Comparison of ENCODE assay signal across 1 cellular context in genomic region chr2:218568190-218569037, GRCh38.
TF ChIP-seq lines count a peak whose summit lies in the region.

A gene with protein sequence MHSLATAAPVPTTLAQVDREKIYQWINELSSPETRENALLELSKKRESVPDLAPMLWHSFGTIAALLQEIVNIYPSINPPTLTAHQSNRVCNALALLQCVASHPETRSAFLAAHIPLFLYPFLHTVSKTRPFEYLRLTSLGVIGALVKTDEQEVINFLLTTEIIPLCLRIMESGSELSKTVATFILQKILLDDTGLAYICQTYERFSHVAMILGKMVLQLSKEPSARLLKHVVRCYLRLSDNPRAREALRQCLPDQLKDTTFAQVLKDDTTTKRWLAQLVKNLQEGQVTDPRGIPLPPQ (plus strand): TSS chr2:218568839. CDS start chr2:218568955, 116 bp downstream.
A gene with protein sequence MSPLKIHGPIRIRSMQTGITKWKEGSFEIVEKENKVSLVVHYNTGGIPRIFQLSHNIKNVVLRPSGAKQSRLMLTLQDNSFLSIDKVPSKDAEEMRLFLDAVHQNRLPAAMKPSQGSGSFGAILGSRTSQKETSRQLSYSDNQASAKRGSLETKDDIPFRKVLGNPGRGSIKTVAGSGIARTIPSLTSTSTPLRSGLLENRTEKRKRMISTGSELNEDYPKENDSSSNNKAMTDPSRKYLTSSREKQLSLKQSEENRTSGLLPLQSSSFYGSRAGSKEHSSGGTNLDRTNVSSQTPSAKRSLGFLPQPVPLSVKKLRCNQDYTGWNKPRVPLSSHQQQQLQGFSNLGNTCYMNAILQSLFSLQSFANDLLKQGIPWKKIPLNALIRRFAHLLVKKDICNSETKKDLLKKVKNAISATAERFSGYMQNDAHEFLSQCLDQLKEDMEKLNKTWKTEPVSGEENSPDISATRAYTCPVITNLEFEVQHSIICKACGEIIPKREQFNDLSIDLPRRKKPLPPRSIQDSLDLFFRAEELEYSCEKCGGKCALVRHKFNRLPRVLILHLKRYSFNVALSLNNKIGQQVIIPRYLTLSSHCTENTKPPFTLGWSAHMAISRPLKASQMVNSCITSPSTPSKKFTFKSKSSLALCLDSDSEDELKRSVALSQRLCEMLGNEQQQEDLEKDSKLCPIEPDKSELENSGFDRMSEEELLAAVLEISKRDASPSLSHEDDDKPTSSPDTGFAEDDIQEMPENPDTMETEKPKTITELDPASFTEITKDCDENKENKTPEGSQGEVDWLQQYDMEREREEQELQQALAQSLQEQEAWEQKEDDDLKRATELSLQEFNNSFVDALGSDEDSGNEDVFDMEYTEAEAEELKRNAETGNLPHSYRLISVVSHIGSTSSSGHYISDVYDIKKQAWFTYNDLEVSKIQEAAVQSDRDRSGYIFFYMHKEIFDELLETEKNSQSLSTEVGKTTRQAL (minus strand): TSS chr2:218568351. CDS start chr2:218558653, 9,698 bp downstream.

TF ChIP-seq in K562, 482 proteins besides CTCF, POLR2A, EP300 and RAD21 (continued from another document and continues in another):
- TF ChIP-seq, protein P1, sequence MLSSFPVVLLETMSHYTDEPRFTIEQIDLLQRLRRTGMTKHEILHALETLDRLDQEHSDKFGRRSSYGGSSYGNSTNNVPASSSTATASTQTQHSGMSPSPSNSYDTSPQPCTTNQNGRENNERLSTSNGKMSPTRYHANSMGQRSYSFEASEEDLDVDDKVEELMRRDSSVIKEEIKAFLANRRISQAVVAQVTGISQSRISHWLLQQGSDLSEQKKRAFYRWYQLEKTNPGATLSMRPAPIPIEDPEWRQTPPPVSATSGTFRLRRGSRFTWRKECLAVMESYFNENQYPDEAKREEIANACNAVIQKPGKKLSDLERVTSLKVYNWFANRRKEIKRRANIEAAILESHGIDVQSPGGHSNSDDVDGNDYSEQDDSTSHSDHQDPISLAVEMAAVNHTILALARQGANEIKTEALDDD (IDR thresholded peaks at IDR 0.05) = no peak
- TF ChIP-seq HDAC2 (IDR thresholded peaks at IDR 0.05) (no peak), TGIF2 (CRISPR knock-in tag; IDR thresholded peaks at IDR 0.05) (peak; percentile 16; the same call in 1 of the 2 replicates), HMGN3 (IDR thresholded peaks at IDR 0.05; ENCODE audit: borderline replicate concordance, extremely low read depth, insufficient read length, low read depth, low read length) (peak; percentile 24), CHD2 (IDR thresholded peaks at IDR 0.05; ENCODE audit: low read depth, low read length) (no peak; the same call in 1 of the 2 replicates), CXXC5 (CRISPR knock-in tag; IDR thresholded peaks at IDR 0.05) (peak; percentile 99), TOE1 (IDR thresholded peaks at IDR 0.05; ENCODE audit: borderline replicate concordance) (no peak; the same call in 1 of the 2 replicates), TOE1 (CRISPR knock-in tag; IDR thresholded peaks at IDR 0.05; ENCODE audit: borderline replicate concordance, low read depth) (no peak), E2F6 (IDR thresholded peaks at IDR 0.05; ENCODE audit: borderline replicate concordance in 1 of 2, extremely low read depth in 1 of 2, insufficient read depth in 1 of 2, insufficient read length in 1 of 2, low read depth in 1 of 2, low read length in 1 of 2, poor library complexity in 1 of 2, severe bottlenecking in 1 of 2) (peak; percentile 99), ZNF197 (CRISPR knock-in tag; IDR thresholded peaks at IDR 0.05; ENCODE audit: low read depth) (no peak), CHCHD3 (CRISPR knock-in tag; IDR thresholded peaks at IDR 0.05) (no peak), ZNF140 (CRISPR knock-in tag; IDR thresholded peaks at IDR 0.05) (no peak), MAFG (tag; conservative IDR thresholded peaks at IDR 0.05) (no peak), ZNF23 (CRISPR knock-in tag; IDR thresholded peaks at IDR 0.05) (no peak), ZNF551 (CRISPR knock-in tag; IDR thresholded peaks at IDR 0.05) (no peak), JUNB (CRISPR knock-in tag; conservative IDR thresholded peaks at IDR 0.05) (no peak), SUPT5H (IDR thresholded peaks at IDR 0.05) (peak; percentile 70), ZNF707 (CRISPR knock-in tag; conservative IDR thresholded peaks at IDR 0.05) (no peak), TCF7 (IDR thresholded peaks at IDR 0.05; ENCODE audit: borderline replicate concordance) (no peak), ZFP30 (CRISPR knock-in tag; IDR thresholded peaks at IDR 0.05; ENCODE audit: borderline replicate concordance) (no peak), ASH1L (IDR thresholded peaks at IDR 0.05; ENCODE audit: borderline replicate concordance, low read depth, partially characterized antibody) (no peak), ZNF778 (CRISPR knock-in tag; IDR thresholded peaks at IDR 0.05) (no peak), FOSL1 (tag; conservative IDR thresholded peaks at IDR 0.05) (no peak), SRSF7 (optimal IDR thresholded peaks at IDR 0.05; ENCODE audit: low read depth, low read length) (no peak), BMI1 (IDR thresholded peaks at IDR 0.05; ENCODE audit: low read length) (no peak), SRF (CRISPR knock-in tag; IDR thresholded peaks at IDR 0.05) (no peak), MTA3 (IDR thresholded peaks at IDR 0.05; ENCODE audit: borderline replicate concordance) (0 out of 2 replicates have a peak, but pooled peaks have one; percentile 15), PURB (CRISPR knock-in tag; IDR thresholded peaks at IDR 0.05; ENCODE audit: low read depth) (no peak), ZBTB43 (CRISPR knock-in tag; IDR thresholded peaks at IDR 0.05) (peak; percentile 76; the same call in 1 of the 2 replicates), TEAD4 (IDR thresholded peaks at IDR 0.05; ENCODE audit: low read length) (peak; percentile 33; the same call in 1 of the 2 replicates), TEAD4 (CRISPR knock-in tag; IDR thresholded peaks at IDR 0.05; ENCODE audit: borderline replicate concordance) (no peak), ZNF121 (CRISPR knock-in tag; conservative IDR thresholded peaks at IDR 0.05) (no peak), BRCA1 (IDR thresholded peaks at IDR 0.05) (no peak), BRCA1 (CRISPR knock-in tag; IDR thresholded peaks at IDR 0.05) (no peak), BACH1 (tag; IDR thresholded peaks at IDR 0.05) (no peak), L3MBTL2 (IDR thresholded peaks at IDR 0.05) (peak; percentile 100), TAF15 (IDR thresholded peaks at IDR 0.05; ENCODE audit: low read depth, low read length) (no peak), EP400 (IDR thresholded peaks at IDR 0.05) (peak; percentile 90), BRF2 (IDR thresholded peaks at IDR 0.05; ENCODE audit: borderline replicate concordance, insufficient read depth, insufficient read length) (no peak), ZNF766 (CRISPR knock-in tag; conservative IDR thresholded peaks at IDR 0.05) (no peak), BHLHE40 (IDR thresholded peaks at IDR 0.05; ENCODE audit: low read length) (peak; percentile 85), HOXB6 (CRISPR knock-in tag; IDR thresholded peaks at IDR 0.05; ENCODE audit: borderline replicate concordance) (no peak), ZBTB1 (CRISPR knock-in tag; IDR thresholded peaks at IDR 0.05; ENCODE audit: borderline replicate concordance, low read depth) (peak; percentile 70; the same call in 1 of the 2 replicates)
- TF ChIP-seq, protein P2, sequence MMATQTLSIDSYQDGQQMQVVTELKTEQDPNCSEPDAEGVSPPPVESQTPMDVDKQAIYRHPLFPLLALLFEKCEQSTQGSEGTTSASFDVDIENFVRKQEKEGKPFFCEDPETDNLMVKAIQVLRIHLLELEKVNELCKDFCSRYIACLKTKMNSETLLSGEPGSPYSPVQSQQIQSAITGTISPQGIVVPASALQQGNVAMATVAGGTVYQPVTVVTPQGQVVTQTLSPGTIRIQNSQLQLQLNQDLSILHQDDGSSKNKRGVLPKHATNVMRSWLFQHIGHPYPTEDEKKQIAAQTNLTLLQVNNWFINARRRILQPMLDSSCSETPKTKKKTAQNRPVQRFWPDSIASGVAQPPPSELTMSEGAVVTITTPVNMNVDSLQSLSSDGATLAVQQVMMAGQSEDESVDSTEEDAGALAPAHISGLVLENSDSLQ (IDR thresholded peaks at IDR 0.05) = peak; percentile 82
- TF ChIP-seq, protein P3, sequence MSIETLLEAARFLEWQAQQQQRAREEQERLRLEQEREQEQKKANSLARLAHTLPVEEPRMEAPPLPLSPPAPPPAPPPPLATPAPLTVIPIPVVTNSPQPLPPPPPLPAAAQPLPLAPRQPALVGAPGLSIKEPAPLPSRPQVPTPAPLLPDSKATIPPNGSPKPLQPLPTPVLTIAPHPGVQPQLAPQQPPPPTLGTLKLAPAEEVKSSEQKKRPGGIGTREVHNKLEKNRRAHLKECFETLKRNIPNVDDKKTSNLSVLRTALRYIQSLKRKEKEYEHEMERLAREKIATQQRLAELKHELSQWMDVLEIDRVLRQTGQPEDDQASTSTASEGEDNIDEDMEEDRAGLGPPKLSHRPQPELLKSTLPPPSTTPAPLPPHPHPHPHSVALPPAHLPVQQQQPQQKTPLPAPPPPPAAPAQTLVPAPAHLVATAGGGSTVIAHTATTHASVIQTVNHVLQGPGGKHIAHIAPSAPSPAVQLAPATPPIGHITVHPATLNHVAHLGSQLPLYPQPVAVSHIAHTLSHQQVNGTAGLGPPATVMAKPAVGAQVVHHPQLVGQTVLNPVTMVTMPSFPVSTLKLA (conservative IDR thresholded peaks at IDR 0.05) = peak; percentile 82 to 88
- TF ChIP-seq, protein P4, sequence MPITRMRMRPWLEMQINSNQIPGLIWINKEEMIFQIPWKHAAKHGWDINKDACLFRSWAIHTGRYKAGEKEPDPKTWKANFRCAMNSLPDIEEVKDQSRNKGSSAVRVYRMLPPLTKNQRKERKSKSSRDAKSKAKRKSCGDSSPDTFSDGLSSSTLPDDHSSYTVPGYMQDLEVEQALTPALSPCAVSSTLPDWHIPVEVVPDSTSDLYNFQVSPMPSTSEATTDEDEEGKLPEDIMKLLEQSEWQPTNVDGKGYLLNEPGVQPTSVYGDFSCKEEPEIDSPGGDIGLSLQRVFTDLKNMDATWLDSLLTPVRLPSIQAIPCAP (CRISPR knock-in tag; IDR thresholded peaks at IDR 0.05; ENCODE audit: borderline replicate concordance) = peak; percentile 30; the same call in 1 of the 2 replicates
- TF ChIP-seq, protein P5, sequence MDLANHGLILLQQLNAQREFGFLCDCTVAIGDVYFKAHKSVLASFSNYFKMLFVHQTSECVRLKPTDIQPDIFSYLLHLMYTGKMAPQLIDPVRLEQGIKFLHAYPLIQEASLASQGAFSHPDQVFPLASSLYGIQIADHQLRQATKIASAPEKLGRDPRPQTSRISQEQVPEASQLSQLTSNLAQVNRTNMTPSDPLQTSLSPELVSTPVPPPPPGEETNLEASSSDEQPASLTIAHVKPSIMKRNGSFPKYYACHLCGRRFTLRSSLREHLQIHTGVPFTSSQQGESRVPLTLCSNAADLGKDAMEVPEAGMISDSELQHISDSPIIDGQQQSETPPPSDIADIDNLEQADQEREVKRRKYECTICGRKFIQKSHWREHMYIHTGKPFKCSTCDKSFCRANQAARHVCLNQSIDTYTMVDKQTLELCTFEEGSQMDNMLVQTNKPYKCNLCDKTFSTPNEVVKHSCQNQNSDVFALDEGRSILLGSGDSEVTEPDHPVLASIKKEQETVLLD (IDR thresholded peaks at IDR 0.05) = peak; percentile 95
- TF ChIP-seq, protein P6, sequence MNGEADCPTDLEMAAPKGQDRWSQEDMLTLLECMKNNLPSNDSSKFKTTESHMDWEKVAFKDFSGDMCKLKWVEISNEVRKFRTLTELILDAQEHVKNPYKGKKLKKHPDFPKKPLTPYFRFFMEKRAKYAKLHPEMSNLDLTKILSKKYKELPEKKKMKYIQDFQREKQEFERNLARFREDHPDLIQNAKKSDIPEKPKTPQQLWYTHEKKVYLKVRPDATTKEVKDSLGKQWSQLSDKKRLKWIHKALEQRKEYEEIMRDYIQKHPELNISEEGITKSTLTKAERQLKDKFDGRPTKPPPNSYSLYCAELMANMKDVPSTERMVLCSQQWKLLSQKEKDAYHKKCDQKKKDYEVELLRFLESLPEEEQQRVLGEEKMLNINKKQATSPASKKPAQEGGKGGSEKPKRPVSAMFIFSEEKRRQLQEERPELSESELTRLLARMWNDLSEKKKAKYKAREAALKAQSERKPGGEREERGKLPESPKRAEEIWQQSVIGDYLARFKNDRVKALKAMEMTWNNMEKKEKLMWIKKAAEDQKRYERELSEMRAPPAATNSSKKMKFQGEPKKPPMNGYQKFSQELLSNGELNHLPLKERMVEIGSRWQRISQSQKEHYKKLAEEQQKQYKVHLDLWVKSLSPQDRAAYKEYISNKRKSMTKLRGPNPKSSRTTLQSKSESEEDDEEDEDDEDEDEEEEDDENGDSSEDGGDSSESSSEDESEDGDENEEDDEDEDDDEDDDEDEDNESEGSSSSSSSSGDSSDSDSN (IDR thresholded peaks at IDR 0.05; ENCODE audit: borderline replicate concordance in 1 of 2, low read depth in 2 of 2, low read length in 2 of 2) = no peak
- TF ChIP-seq, protein P7, sequence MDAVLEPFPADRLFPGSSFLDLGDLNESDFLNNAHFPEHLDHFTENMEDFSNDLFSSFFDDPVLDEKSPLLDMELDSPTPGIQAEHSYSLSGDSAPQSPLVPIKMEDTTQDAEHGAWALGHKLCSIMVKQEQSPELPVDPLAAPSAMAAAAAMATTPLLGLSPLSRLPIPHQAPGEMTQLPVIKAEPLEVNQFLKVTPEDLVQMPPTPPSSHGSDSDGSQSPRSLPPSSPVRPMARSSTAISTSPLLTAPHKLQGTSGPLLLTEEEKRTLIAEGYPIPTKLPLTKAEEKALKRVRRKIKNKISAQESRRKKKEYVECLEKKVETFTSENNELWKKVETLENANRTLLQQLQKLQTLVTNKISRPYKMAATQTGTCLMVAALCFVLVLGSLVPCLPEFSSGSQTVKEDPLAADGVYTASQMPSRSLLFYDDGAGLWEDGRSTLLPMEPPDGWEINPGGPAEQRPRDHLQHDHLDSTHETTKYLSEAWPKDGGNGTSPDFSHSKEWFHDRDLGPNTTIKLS (IDR thresholded peaks at IDR 0.05; ENCODE audit: borderline replicate concordance, low read depth) = peak; percentile 87
